Comparison of ENCODE assay signal across 22 cellular contexts in genomic region chr10:129939416-129940275, GRCh38. TPM values are rescaled to one million over a fixed set of nuclear protein-coding genes. Genes with fewer than 3 reads are reported as not detected.
A peak's percentile ranks its signal among the peaks of the same experiment; 100 is the strongest.
DNase-seq lines count a peak whose midpoint lies in the region; ATAC-seq and TF ChIP-seq lines count a peak whose summit lies in the region.
"Had no signal": no experiment of that assay in that cellular context is flagged by ENCODE, and none has a peak within 500 bp of the region (broad histone marks: within the 10 kb centered on the region; RNA-seq: fewer than 3 reads in every experiment).

No MANE protein-coding gene starts in this region.

- H3F3A ChIP-seq in GM23338 (replicated peaks; ENCODE audit: low read depth): no peaks in the 10 kb centered on the region

- TF ChIP-seq CTCF in A673 (conservative IDR thresholded peaks at IDR 0.05; ENCODE audit: low read depth, low read length): no peak
- no peak for TF ChIP-seq CTCF in Peyer's patch (IDR thresholded peaks at IDR 0.05)
- no peak for TF ChIP-seq CTCF in sigmoid colon (IDR thresholded peaks at IDR 0.05)
- no peak for TF ChIP-seq CTCF in GM23338 (conservative IDR thresholded peaks at IDR 0.05; ENCODE audit: low read depth in 2 of 2)
- TF ChIP-seq CTCF in natural killer cell (IDR thresholded peaks at IDR 0.05): no peak
- no peak for TF ChIP-seq CTCF in Calu3 (IDR thresholded peaks at IDR 0.05; ENCODE audit: unreplicated experiment)

- H3K4me3 Mint-ChIP-seq in GM23338: no peak overlapping the region
- no peak overlapping the region for H3K4me3 Mint-ChIP-seq in natural killer cell
- H3K4me3 Mint-ChIP-seq in Calu3 (ENCODE audit: low read depth, unreplicated experiment): no peak overlapping the region
- H3K4me3 Mint-ChIP-seq: CD4-positive, alpha-beta memory T cell; IgD-negative memory B cell had no signal

- H3K4me2 ChIP-seq in GM23338: no peak overlapping the region
- H3K4me2 ChIP-seq: A549 had no signal

- no TSS peak for BruUV-seq in A673 (replicated peaks; lab: Mats Ljungman, UMichigan)
- no TSS peak for BruUV-seq in Calu3 (replicated peaks; lab: Mats Ljungman, UMichigan)

- H3K27me3 ChIP-seq in A673 (replicated peaks; ENCODE audit: insufficient read depth, low read depth, low read length, poor library complexity) (no peaks in the 10 kb centered on the region), Peyer's patch (no peaks in the 10 kb centered on the region), sigmoid colon (no peaks in the 10 kb centered on the region), GM23338 (ENCODE audit: insufficient read depth) (no peaks in the 10 kb centered on the region)

- H3K27ac ChIP-seq in A673 (ENCODE audit: low read depth, low read length, poor library complexity, severe bottlenecking) (peak overlapping the region; percentile 2), Peyer's patch (no peak overlapping the region), sigmoid colon (no peak overlapping the region), GM23338 (ENCODE audit: low read depth) (no peak overlapping the region)
- H3K27ac ChIP-seq: A549 had no signal

- H3K9me3 ChIP-seq in A673 (ENCODE audit: low read depth, low read length, poor library complexity, severe bottlenecking) (no peaks in the 10 kb centered on the region), Peyer's patch (no peaks in the 10 kb centered on the region), sigmoid colon (no peaks in the 10 kb centered on the region)
- H3K9me3 ChIP-seq: A549, Caco-2 had no signal

- H3K27me3 Mint-ChIP-seq in GM23338 (ENCODE audit: insufficient read depth, low read depth, poor library complexity) (peaks cover 2% of the 10 kb centered on the region), natural killer cell (ENCODE audit: low read depth in 2 of 2) (no peaks in the 10 kb centered on the region), Calu3 (ENCODE audit: unreplicated experiment) (no peaks in the 10 kb centered on the region)
- H3K27me3 Mint-ChIP-seq: CD4-positive, alpha-beta memory T cell; IgD-negative memory B cell had no signal

- no peak overlapping the region for H3K4me3 ChIP-seq in A673 (ENCODE audit: low read depth, low read length, poor library complexity, severe bottlenecking)
- H3K4me3 ChIP-seq in Peyer's patch: no peak overlapping the region
- no peak overlapping the region for H3K4me3 ChIP-seq in sigmoid colon
- no peak overlapping the region for H3K4me3 ChIP-seq in GM23338
- H3K4me3 ChIP-seq: A549, GM12878 had no signal

- ATAC-seq in HG02870 (IDR thresholded peaks at IDR 0.05; ENCODE audit: unreplicated experiment): no peak
- ATAC-seq in GM23338: no peak
- no peak for ATAC-seq in natural killer cell
- ATAC-seq: A549, GM12878, Panc1 had no signal

- intact Hi-C loops in A673 (cut with micrococcal nuclease; ENCODE audit: unreplicated experiment) (no loop called here), sigmoid colon (cut with DNase I) (no loop called here), natural killer cell (cut with micrococcal nuclease) (no loop called here), Calu3 (cut with micrococcal nuclease; ENCODE audit: unreplicated experiment) (no loop called here)

- H3K36me3 Mint-ChIP-seq in GM23338 (ENCODE audit: low read depth) (no peaks in the 10 kb centered on the region), natural killer cell (no peaks in the 10 kb centered on the region), Calu3 (ENCODE audit: insufficient read depth, unreplicated experiment) (no peaks in the 10 kb centered on the region)
- H3K36me3 Mint-ChIP-seq: CD4-positive, alpha-beta memory T cell; IgD-negative memory B cell had no signal

- no peak overlapping the region for H2AFZ ChIP-seq in GM23338

- POLR2A ChIA-PET in A673 (lab: Charles Lee; ENCODE audit: low non-redundant PET): interaction anchor here (0.6 kb wide), 1 partner anchor 646 kb away, joined by 26 read pairs; no protein-coding TSS in a partner anchor

- H3K9me2 ChIP-seq in GM23338 (ENCODE audit: insufficient read depth): no peaks in the 10 kb centered on the region

- DNase-seq in A673 (ENCODE audit: low spot score): no peak
- peak in 2 of 3 donors; percentile 24 to 34 for DNase-seq in Peyer's patch
- DNase-seq in mesenteric fat pad (ENCODE audit: low spot score): peak; percentile 68
- peak; percentile 35 for DNase-seq in sigmoid colon
- no peak for DNase-seq in GM23338 (ENCODE audit: low spot score)
- DNase-seq in natural killer cell: no peak
- DNase-seq in Calu3: no peak
- DNase-seq: Caco-2; CD4-positive, alpha-beta memory T cell; DND-41; NCI-H1105; NCI-H146; NCI-H2029; NCI-H226; NCI-H510A treated with DMSO at 0.1 percent for 48 hours; NCI-H774; NK-92 treated with Interleukin-12 subunit alpha and Interleukin-12 subunit beta, amount 100 ng/mL, for 24 hours had no signal

- H3K79me2 ChIP-seq in GM23338 (replicated peaks; ENCODE audit: insufficient read depth): no peaks in the 10 kb centered on the region

- H3K4me1 Mint-ChIP-seq in GM23338 (no peaks in the 10 kb centered on the region), natural killer cell (no peaks in the 10 kb centered on the region), Calu3 (ENCODE audit: low read depth, unreplicated experiment) (no peaks in the 10 kb centered on the region)
- H3K4me1 Mint-ChIP-seq: CD4-positive, alpha-beta memory T cell; IgD-negative memory B cell had no signal

- H3K9me3 Mint-ChIP-seq in GM23338: no peaks in the 10 kb centered on the region
- H3K9me3 Mint-ChIP-seq in natural killer cell: no peaks in the 10 kb centered on the region
- H3K9me3 Mint-ChIP-seq in Calu3 (ENCODE audit: low read depth, unreplicated experiment): no peaks in the 10 kb centered on the region
- H3K9me3 Mint-ChIP-seq: CD4-positive, alpha-beta memory T cell had no signal

- H3K36me3 ChIP-seq in A673 (ENCODE audit: insufficient read depth, low read length, poor library complexity, severe bottlenecking) (peaks cover 38% of the 10 kb centered on the region), Peyer's patch (no peaks in the 10 kb centered on the region), sigmoid colon (no peaks in the 10 kb centered on the region), GM23338 (ENCODE audit: insufficient read depth) (no peaks in the 10 kb centered on the region)

- H4K20me1 ChIP-seq in GM23338 (replicated peaks; ENCODE audit: insufficient read depth): no peaks in the 10 kb centered on the region

- no peak overlapping the region for H3K27ac Mint-ChIP-seq in GM23338
- no peak overlapping the region for H3K27ac Mint-ChIP-seq in natural killer cell
- no peak overlapping the region for H3K27ac Mint-ChIP-seq in Calu3 (ENCODE audit: unreplicated experiment)
- H3K27ac Mint-ChIP-seq: CD4-positive, alpha-beta memory T cell; IgD-negative memory B cell had no signal

- WGBS in sigmoid colon, 2 donors: 86 to 89% methylated on average over 23 of the region's 23 CpGs

- TF ChIP-seq POLR2A in Peyer's patch (IDR thresholded peaks at IDR 0.05) (no peak), sigmoid colon (IDR thresholded peaks at IDR 0.05) (no peak)

- no peak for TF ChIP-seq EP300 in sigmoid colon (IDR thresholded peaks at IDR 0.05)

- no peaks in the 10 kb centered on the region for H3K4me1 ChIP-seq in A673 (ENCODE audit: insufficient read depth, low read length, poor library complexity, severe bottlenecking)
- H3K4me1 ChIP-seq in Peyer's patch: no peaks in the 10 kb centered on the region
- no peaks in the 10 kb centered on the region for H3K4me1 ChIP-seq in sigmoid colon
- no peaks in the 10 kb centered on the region for H3K4me1 ChIP-seq in GM23338 (ENCODE audit: insufficient read depth)
- H3K4me1 ChIP-seq: A549, Caco-2 had no signal

- CTCF ChIA-PET in A673 (lab: Charles Lee) (no interaction called here), Calu3 (lab: Charles Lee) (no interaction called here)

TF ChIP-seq in GM23338, 12 proteins besides CTCF, POLR2A, EP300 and RAD21:
- no peak for TF ChIP-seq ZNF331 (CRISPR knock-in tag; IDR thresholded peaks at IDR 0.05; ENCODE audit: low read depth)
- no peak for TF ChIP-seq EZH2 (IDR thresholded peaks at IDR 0.05; ENCODE audit: low read depth, unreplicated experiment)
- TF ChIP-seq JUNB (IDR thresholded peaks at IDR 0.05; ENCODE audit: unreplicated experiment): no peak
- no peak for TF ChIP-seq CREB1 (CRISPR knock-in tag; IDR thresholded peaks at IDR 0.05; ENCODE audit: low read depth)
- TF ChIP-seq STAT1 (IDR thresholded peaks at IDR 0.05; ENCODE audit: unreplicated experiment): no peak
- TF ChIP-seq REST (IDR thresholded peaks at IDR 0.05; ENCODE audit: unreplicated experiment): no peak

RNA-seq across cellular contexts. Expression of gene EBF3, which starts 24.4 kb away (rescaled TPM):
- total RNA-seq in A673 (2021): 52.2 and 56.2 TPM in 2 replicates
- 1 to 10 TPM in 3 of 4 donors, not detected in 1; 1.5 to 4.1 (median 1.9) TPM for total RNA-seq in Peyer's patch
- total RNA-seq in mesenteric fat pad: 28.6 TPM
- total RNA-seq in sigmoid colon: 1 to 10 TPM; 4.3 to 8.9 (median 5.8) TPM
- polyA plus RNA-seq in sigmoid colon: 1 to 10 TPM in 2 of 3 donors, not detected in 1; 1.2 to 1.3 TPM
- total RNA-seq in GM23338 (2014; rRNA removed; shearing (Covaris generic)): 0.23 and 0.49 TPM in 2 replicates
- polyA plus RNA-seq in GM23338 (2016; fragmentation: Nextera tagmentation; extraction: Ambion mirVana): 0.12 and 0.27 TPM in 2 replicates
- total RNA-seq in natural killer cell: not detected
- total RNA-seq in Calu3 (2022): not detected in 2 replicates
- total RNA-seq: CD4-positive, alpha-beta memory T cell; GM12878 had no signal
- polyA plus RNA-seq: CD4-positive, alpha-beta memory T cell; GM12878; IgD-negative memory B cell had no signal

Comparison
In these comparisons a context has a peak if more than half of its experiments do, and no peak if none do; other contexts are left out.
1. DNase-seq: peak in Peyer's patch (2 of 3), mesenteric fat pad (single experiment) and sigmoid colon (single experiment); none in A673 (single experiment), GM23338 (single experiment), natural killer cell (single experiment) and Calu3 (single experiment).